Comparison of ENCODE assay signal across 1 cellular context in genomic region chr7:21383833-21384220, GRCh38.
TF ChIP-seq lines count a peak whose summit lies in the region.

No MANE protein-coding gene starts in this region.

TF ChIP-seq in GM12878, 131 proteins besides CTCF, POLR2A, EP300 and RAD21 (continued from another document):
- peak; percentile 88 for TF ChIP-seq PKNOX1 (IDR thresholded peaks at IDR 0.05)
- peak; percentile 68 for TF ChIP-seq PBX3 (IDR thresholded peaks at IDR 0.05; ENCODE audit: insufficient replicate concordance, low read depth, low read length)
- peak; percentile 56; the same call in 1 of the 2 replicates for TF ChIP-seq ATF7 (IDR thresholded peaks at IDR 0.05; ENCODE audit: low read depth)
